Comparison of ENCODE assay signal across 16 cellular contexts in the genomic region with DNA sequence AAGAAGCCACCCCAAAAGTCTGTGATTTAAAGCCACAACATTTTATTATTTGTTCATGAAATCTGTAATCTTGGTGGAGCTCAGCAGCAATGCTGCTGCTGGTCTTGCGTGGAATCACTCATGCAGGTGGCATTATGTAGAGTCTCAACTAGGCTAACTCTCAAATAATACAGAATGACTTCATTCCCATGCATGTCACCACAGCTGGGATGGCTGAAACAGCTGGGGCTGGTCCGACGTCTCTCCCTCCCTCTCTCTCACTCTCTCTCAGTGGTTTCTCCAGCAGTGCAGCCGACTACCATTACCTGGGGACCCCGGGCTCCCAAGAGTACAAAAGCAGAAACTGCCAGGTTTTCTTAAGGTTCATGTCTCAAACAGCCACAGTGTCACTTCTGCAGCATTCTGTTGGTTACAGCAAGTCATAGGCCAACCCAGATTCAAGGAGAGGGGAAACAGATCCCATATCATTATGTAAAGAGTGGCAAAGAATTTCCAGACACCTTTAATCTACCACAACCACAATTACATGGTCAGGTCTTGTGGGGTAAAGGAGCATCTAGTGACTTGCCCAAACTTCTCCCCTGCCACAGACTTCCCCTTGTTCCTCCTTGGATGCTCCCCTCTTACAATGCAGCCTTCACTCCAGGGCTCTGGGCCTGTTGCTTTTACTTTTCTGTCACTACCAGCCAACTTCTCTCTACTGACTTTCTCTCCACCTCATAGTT.
DNase-seq lines count a peak whose midpoint lies in the region; ATAC-seq and TF ChIP-seq lines count a peak whose summit lies in the region.
"Had no signal": no experiment of that assay in that cellular context is flagged by ENCODE, and none has a peak within 500 bp of the region (broad histone marks: within the 10 kb centered on the region; RNA-seq: fewer than 3 reads in every experiment).

No MANE protein-coding gene starts in this region.

- DNase-seq in Daoy (ENCODE audit: low read depth) (peak; percentile 70), SJCRH30 (peak; percentile 80 to 89), fibroblast of gingiva (ENCODE audit: low read depth) (peak; percentile 22), neural crest cell (ENCODE audit: low read depth, low spot score) (no peak)
- no peak for DNase-seq in activated naive CD4-positive, alpha-beta T cell treated with anti-CD3 and anti-CD28 coated beads, Interleukin-2, amount 50 U/mL, for 72 hours (ENCODE audit: low spot score in 2 of 2)
- DNase-seq: activated T-cell treated with anti-CD3 and anti-CD28 coated beads, Interleukin-2, amount 50 U/mL, for 4 hours; GOT3; NK-92 treated with Interleukin-12 subunit alpha and Interleukin-12 subunit beta, amount 100 ng/mL, for 24 hours; T-cell; uterus had no signal

- H3K27me3 ChIP-seq in SJCRH30, result no peaks in the 10 kb centered on the region
- H3K27me3 ChIP-seq: MG63, uterus had no signal

- no peak for ATAC-seq in GM21717 (IDR thresholded peaks at IDR 0.05; ENCODE audit: unreplicated experiment)
- ATAC-seq in HG03196 (IDR thresholded peaks at IDR 0.05; ENCODE audit: unreplicated experiment), result no peak
- no peak for ATAC-seq in GM18873 (IDR thresholded peaks at IDR 0.05; ENCODE audit: low FRiP score, unreplicated experiment)
- ATAC-seq in activated naive CD4-positive, alpha-beta T cell treated with anti-CD3 and anti-CD28 coated beads, Interleukin-2, amount 50 U/mL, for 72 hours, result no peak
- ATAC-seq: activated T-cell treated with anti-CD3 and anti-CD28 coated beads, Interleukin-2, amount 50 U/mL, for 4 hours; T-cell had no signal

- H3K36me3 ChIP-seq in SJCRH30, result no peaks in the 10 kb centered on the region
- H3K36me3 ChIP-seq: MG63, uterus had no signal

- H3K9me3 ChIP-seq in SJCRH30 (replicated peaks), result no peaks in the 10 kb centered on the region
- H3K9me3 ChIP-seq: MG63, uterus had no signal

- H3K4me3 Mint-ChIP-seq in neural crest cell, result no peak overlapping the region
- H3K4me3 Mint-ChIP-seq: activated T-cell treated with anti-CD3 and anti-CD28 coated beads, Interleukin-2, amount 50 U/mL, for 4 hours; T-cell had no signal

- no peaks in the 10 kb centered on the region for H3K9me3 Mint-ChIP-seq in neural crest cell
- H3K9me3 Mint-ChIP-seq in activated naive CD4-positive, alpha-beta T cell treated with anti-CD3 and anti-CD28 coated beads, Interleukin-2, amount 50 U/mL, for 72 hours, result no peaks in the 10 kb centered on the region
- H3K9me3 Mint-ChIP-seq: activated T-cell treated with anti-CD3 and anti-CD28 coated beads, Interleukin-2, amount 50 U/mL, for 4 hours had no signal

- peaks cover 15% of the 10 kb centered on the region for H3K4me1 Mint-ChIP-seq in neural crest cell
- H3K4me1 Mint-ChIP-seq: T-cell had no signal

- no peak for TF ChIP-seq CTCF in neural crest cell (conservative IDR thresholded peaks at IDR 0.05)

- peak overlapping the region; percentile 90 for H3K27ac Mint-ChIP-seq in neural crest cell (ENCODE audit: unreplicated experiment)
- no peak overlapping the region for H3K27ac Mint-ChIP-seq in activated naive CD4-positive, alpha-beta T cell treated with anti-CD3 and anti-CD28 coated beads, Interleukin-2, amount 50 U/mL, for 72 hours
- H3K27ac Mint-ChIP-seq: T-cell had no signal

- H3K36me3 Mint-ChIP-seq in neural crest cell (ENCODE audit: low read depth), result no peaks in the 10 kb centered on the region
- no peaks in the 10 kb centered on the region for H3K36me3 Mint-ChIP-seq in activated naive CD4-positive, alpha-beta T cell treated with anti-CD3 and anti-CD28 coated beads, Interleukin-2, amount 50 U/mL, for 72 hours
- H3K36me3 Mint-ChIP-seq: T-cell had no signal

- peak overlapping the region; percentile 90 for H3K27ac ChIP-seq in SJCRH30
- H3K27ac ChIP-seq: HL-60, parathyroid adenoma, uterus had no signal

- no peaks in the 10 kb centered on the region for H3K27me3 Mint-ChIP-seq in neural crest cell (ENCODE audit: low read depth)

- H3K4me3 ChIP-seq in SJCRH30, result peak overlapping the region; percentile 43
- H3K4me3 ChIP-seq: MG63, uterus had no signal

- peaks cover 24% of the 10 kb centered on the region for H3K4me1 ChIP-seq in SJCRH30
- H3K4me1 ChIP-seq: parathyroid adenoma, uterus had no signal

Comparison
In these comparisons a context has a peak if more than half of its experiments do, and no peak if none do; other contexts are left out.
1. DNase-seq: peak in Daoy (single experiment), SJCRH30 (2 of 2) and fibroblast of gingiva (single experiment); none in neural crest cell (single experiment) and activated naive CD4-positive, alpha-beta T cell treated with anti-CD3 and anti-CD28 coated beads, Interleukin-2, amount 50 U/mL, for 72 hours (0 of 2).